ENCODE assay signal across 8 cellular contexts in the genomic region with DNA sequence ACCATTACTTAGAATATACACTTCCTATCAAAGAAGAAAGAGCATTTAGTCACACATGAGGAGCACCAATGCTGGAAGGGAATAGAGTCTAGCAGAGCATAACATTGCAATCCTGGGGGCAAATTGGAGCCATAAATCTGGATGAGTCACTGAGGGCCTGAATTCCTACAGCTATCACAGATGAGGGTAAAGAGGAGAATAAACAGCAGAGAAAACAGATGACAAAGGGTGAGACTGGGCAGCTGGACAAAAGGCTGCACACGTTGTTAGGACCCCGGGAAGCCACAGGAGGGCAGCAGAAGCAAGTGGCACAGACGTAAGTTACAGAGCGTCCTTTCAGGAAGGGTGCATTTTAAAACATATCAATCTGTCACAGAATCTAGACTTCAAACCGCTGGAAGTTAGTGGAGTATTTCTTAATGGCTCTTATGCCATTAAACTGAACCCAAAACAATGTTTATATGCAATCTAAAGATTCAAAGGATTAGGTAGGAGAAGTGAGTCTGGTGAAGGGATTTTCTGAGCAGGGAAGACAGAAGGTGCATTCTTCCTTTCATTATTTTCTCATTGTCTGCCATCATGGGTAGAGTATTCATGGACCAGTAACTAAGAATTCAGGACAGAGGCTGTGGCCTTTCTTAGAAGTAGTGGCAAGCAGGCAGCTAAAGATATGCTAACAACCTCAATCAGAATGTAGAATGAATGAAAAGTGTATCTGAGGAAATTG.
DNase-seq lines count a peak whose midpoint lies in the region; ATAC-seq lines count a peak whose summit lies in the region.

No MANE protein-coding gene starts in this region.

- no peak overlapping the region for H2BK12ac ChIP-seq in trophoblast cell (ENCODE audit: low read length)

- no peaks in the 10 kb centered on the region for H3K36me3 Mint-ChIP-seq in activated CD4-positive, alpha-beta memory T cell treated with anti-CD3 and anti-CD28 coated beads, Interleukin-2, amount 10 ng/mL, durations not matched to agents 7 days and 5 days (ENCODE audit: low read depth)
- H3K36me3 Mint-ChIP-seq in natural killer cell treated with Interleukin-12 subunit alpha and Interleukin-12 subunit beta and Interleukin-15 and Interleukin-18, amount 100 ng/mL, for 72 hours: no peaks in the 10 kb centered on the region

- H3K4me2 ChIP-seq in trophoblast cell (ENCODE audit: low read length): no peak overlapping the region

- no peak overlapping the region for H3K23ac ChIP-seq in trophoblast cell (ENCODE audit: low read length)

- no peak overlapping the region for H2AFZ ChIP-seq in trophoblast cell (ENCODE audit: insufficient read depth, low read length, poor library complexity)

- no peaks in the 10 kb centered on the region for H3K36me3 ChIP-seq in trophoblast cell (ENCODE audit: control insufficient read depth in 1 of 2, insufficient read depth in 2 of 2, low read length in 2 of 2)

- H2AK5ac ChIP-seq in trophoblast cell (ENCODE audit: low read length): no peak overlapping the region

- POLR2A ChIA-PET in activated CD4-positive, alpha-beta memory T cell treated with anti-CD3 and anti-CD28 coated beads, Interleukin-2, amount 10 ng/mL, durations not matched to agents 7 days and 5 days (lab: Charles Lee): no interaction called here

- H4K91ac ChIP-seq in trophoblast cell (ENCODE audit: low read depth, low read length): no peak overlapping the region

- H3K9ac ChIP-seq in trophoblast cell (ENCODE audit: low read length): no peak overlapping the region

- no peaks in the 10 kb centered on the region for H3K9me3 ChIP-seq in trophoblast cell (ENCODE audit: insufficient read depth, low read depth, low read length)

- no peak overlapping the region for H3K27ac Mint-ChIP-seq in activated CD4-positive, alpha-beta memory T cell treated with anti-CD3 and anti-CD28 coated beads, Interleukin-2, amount 10 ng/mL, durations not matched to agents 7 days and 5 days
- no peak overlapping the region for H3K27ac Mint-ChIP-seq in natural killer cell treated with Interleukin-12 subunit alpha and Interleukin-12 subunit beta and Interleukin-15 and Interleukin-18, amount 100 ng/mL, for 72 hours

- H3K4me1 Mint-ChIP-seq in activated CD4-positive, alpha-beta memory T cell treated with anti-CD3 and anti-CD28 coated beads, Interleukin-2, amount 10 ng/mL, durations not matched to agents 7 days and 5 days: peaks cover 4% of the 10 kb centered on the region
- peaks cover 0 to 2% of the 10 kb centered on the region in 2 donors for H3K4me1 Mint-ChIP-seq in natural killer cell treated with Interleukin-12 subunit alpha and Interleukin-12 subunit beta and Interleukin-15 and Interleukin-18, amount 100 ng/mL, for 72 hours (ENCODE audit: low read depth in 2 of 2)

- H2BK5ac ChIP-seq in trophoblast cell (ENCODE audit: low read depth, low read length, poor library complexity): no peak overlapping the region

- H3K79me2 ChIP-seq in trophoblast cell (ENCODE audit: control insufficient read depth, insufficient read depth, low read length, poor library complexity): no peaks in the 10 kb centered on the region

- no peak overlapping the region for H3K4ac ChIP-seq in trophoblast cell (ENCODE audit: low read depth, low read length)

- no peak overlapping the region for H4K8ac ChIP-seq in trophoblast cell (ENCODE audit: low read depth, low read length)

- ATAC-seq in GM19452 (IDR thresholded peaks at IDR 0.05; ENCODE audit: unreplicated experiment) (peak; percentile 95), HG03378 (IDR thresholded peaks at IDR 0.05; ENCODE audit: unreplicated experiment) (peak; percentile 87)
- no peak for ATAC-seq in natural killer cell treated with Interleukin-12 subunit alpha and Interleukin-12 subunit beta and Interleukin-15 and Interleukin-18, amount 100 ng/mL, for 72 hours

- peak; percentile 43 for DNase-seq in DMS153 treated with DMSO at 0.1 percent for 48 hours (lab: John Stamatoyannopoulos, UW; ENCODE audit: unreplicated experiment)
- DNase-seq in NCI-H446 (lab: John Stamatoyannopoulos, UW): peak; percentile 62 to 80
- DNase-seq in activated CD4-positive, alpha-beta memory T cell treated with anti-CD3 and anti-CD28 coated beads, Interleukin-2, amount 10 ng/mL, durations not matched to agents 7 days and 5 days: peak; percentile 42
- DNase-seq in globus pallidus (ENCODE audit: low spot score): peak; percentile 55
- DNase-seq in trophoblast cell: peak; percentile 69 to 83
- no peak for DNase-seq in natural killer cell treated with Interleukin-12 subunit alpha and Interleukin-12 subunit beta and Interleukin-15 and Interleukin-18, amount 100 ng/mL, for 72 hours (ENCODE audit: low spot score)

- H3K4me1 ChIP-seq in trophoblast cell (ENCODE audit: control insufficient read depth in 1 of 2, insufficient read depth in 2 of 2, low read length in 2 of 2): peaks cover 0 to 3% of the 10 kb centered on the region in 2 experiments

- H3K14ac ChIP-seq in trophoblast cell (ENCODE audit: low read length): no peak overlapping the region

- H3K27me3 ChIP-seq in trophoblast cell (ENCODE audit: insufficient read depth, low read length): no peaks in the 10 kb centered on the region

- no peaks in the 10 kb centered on the region for H3K9me3 Mint-ChIP-seq in activated CD4-positive, alpha-beta memory T cell treated with anti-CD3 and anti-CD28 coated beads, Interleukin-2, amount 10 ng/mL, durations not matched to agents 7 days and 5 days
- H3K9me3 Mint-ChIP-seq in natural killer cell treated with Interleukin-12 subunit alpha and Interleukin-12 subunit beta and Interleukin-15 and Interleukin-18, amount 100 ng/mL, for 72 hours: no peaks in the 10 kb centered on the region

- no peaks in the 10 kb centered on the region for H3K79me1 ChIP-seq in trophoblast cell (ENCODE audit: low read length)

- no peak overlapping the region for H4K12ac ChIP-seq in trophoblast cell (ENCODE audit: low read depth, low read length)

- no peak overlapping the region for H3K4me3 Mint-ChIP-seq in activated CD4-positive, alpha-beta memory T cell treated with anti-CD3 and anti-CD28 coated beads, Interleukin-2, amount 10 ng/mL, durations not matched to agents 7 days and 5 days
- H3K4me3 Mint-ChIP-seq in natural killer cell treated with Interleukin-12 subunit alpha and Interleukin-12 subunit beta and Interleukin-15 and Interleukin-18, amount 100 ng/mL, for 72 hours: no peak overlapping the region

- no peak overlapping the region for H3K4me3 ChIP-seq in trophoblast cell (ENCODE audit: low read depth, low read length)

- H3K27me3 Mint-ChIP-seq in activated CD4-positive, alpha-beta memory T cell treated with anti-CD3 and anti-CD28 coated beads, Interleukin-2, amount 10 ng/mL, durations not matched to agents 7 days and 5 days: peaks cover 9% of the 10 kb centered on the region
- peaks cover 2 to 17% of the 10 kb centered on the region in 2 donors for H3K27me3 Mint-ChIP-seq in natural killer cell treated with Interleukin-12 subunit alpha and Interleukin-12 subunit beta and Interleukin-15 and Interleukin-18, amount 100 ng/mL, for 72 hours

- WGBS in trophoblast cell (ENCODE audit: extremely low coverage, insufficient coverage, insufficient read length): no CpG with 5 or more reads among the region's 5 CpGs

- CTCF ChIA-PET in activated CD4-positive, alpha-beta memory T cell treated with anti-CD3 and anti-CD28 coated beads, Interleukin-2, amount 10 ng/mL, durations not matched to agents 7 days and 5 days (lab: Charles Lee): interaction anchor here (0.7 to 1.8 kb wide), 2 partner anchors 8 to 97 kb away, joined by 3 to 6 read pairs; no protein-coding TSS in a partner anchor

- H3K18ac ChIP-seq in trophoblast cell (ENCODE audit: low read length): no peak overlapping the region

- H3K27ac ChIP-seq in trophoblast cell (ENCODE audit: low read depth, low read length): peak overlapping the region; percentile 34

- H2BK120ac ChIP-seq in trophoblast cell (ENCODE audit: insufficient read depth, low read length, poor library complexity): no peak overlapping the region

Comparison
In these comparisons a context has a peak if more than half of its experiments do, and no peak if none do; other contexts are left out.
1. ATAC-seq: peak in GM19452 (single experiment) and HG03378 (single experiment); none in natural killer cell treated with Interleukin-12 subunit alpha and Interleukin-12 subunit beta and Interleukin-15 and Interleukin-18, amount 100 ng/mL, for 72 hours (0 of 2).